31 cellular contexts compared by ENCODE assay signal in the genomic region with DNA sequence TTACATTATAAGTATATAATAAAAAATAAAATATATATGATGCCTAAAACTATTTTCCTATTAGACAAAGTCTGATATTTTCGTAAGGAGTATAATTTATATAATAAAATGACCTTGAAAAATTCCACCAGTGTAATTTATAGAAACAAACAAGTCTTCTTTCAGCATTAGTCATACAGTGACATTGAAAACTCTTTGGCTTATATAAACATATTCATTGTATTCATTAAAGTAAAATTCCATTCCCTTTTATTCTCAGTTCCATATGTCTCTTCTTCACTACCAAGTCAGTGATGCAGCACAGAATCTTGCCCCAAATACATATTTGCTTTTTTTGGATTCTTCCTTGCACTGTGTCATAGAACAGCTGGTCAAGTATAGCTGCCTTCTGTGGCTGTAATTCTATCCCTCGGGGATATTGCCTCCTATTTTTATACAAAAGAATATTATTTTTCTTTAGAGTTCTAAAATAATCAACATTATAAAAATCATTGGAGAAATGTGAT.
DNase-seq lines count a peak whose midpoint lies in the region; ATAC-seq, FAIRE-seq and TF ChIP-seq lines count a peak whose summit lies in the region.
"Had no signal": no experiment of that assay in that cellular context is flagged by ENCODE, and none has a peak within 500 bp of the region (broad histone marks: within the 10 kb centered on the region; RNA-seq: fewer than 3 reads in every experiment).

No MANE protein-coding gene starts in this region.

- peak; percentile 85 for DNase-seq in NCI-H2171 treated with DMSO at 0.1 percent for 48 hours (lab: John Stamatoyannopoulos, UW)
- peak; percentile 21 for DNase-seq in astrocyte (ENCODE audit: low read depth)
- DNase-seq in glutamatergic neuron: no peak
- peak; percentile 66 for DNase-seq in superior temporal gyrus (ENCODE audit: extremely low spot score)
- no peak for DNase-seq in transverse colon
- no peak for DNase-seq in psoas muscle
- DNase-seq: activated CD4-positive, alpha-beta memory T cell treated with anti-CD3 and anti-CD28 coated beads, Interleukin-2, amount 10 ng/mL, durations not matched to agents 7 days and 5 days; activated CD4-positive, CD25-positive, alpha-beta regulatory T cell treated with anti-CD3 and anti-CD28 coated beads, Interleukin-2, amount 50 U/mL, for 72 hours; aorta; DND-41; head of caudate nucleus; KG1; lower lobe of right lung; mucosa of descending colon; NCI-H1436 treated with DMSO at 0.1 percent for 48 hours; NCI-H774; ovary; SK-N-SH; spleen; stimulated activated CD4-positive, alpha-beta T cell treated with anti-CD3 and anti-CD28 coated beads, Interleukin-4, amount 100 ng/mL, for 1 hour; substantia nigra; T-helper 17 cell; upper lobe of right lung had no signal

- no peak overlapping the region for H3K4me3 ChIP-seq in astrocyte (ENCODE audit: insufficient read depth, low read depth, low read length)
- H3K4me3 ChIP-seq in transverse colon: no peak overlapping the region
- H3K4me3 ChIP-seq in psoas muscle: no peak overlapping the region
- H3K4me3 ChIP-seq: lower lobe of right lung, mucosa of descending colon, ovary, spleen, upper lobe of right lung had no signal

- no peak overlapping the region for H2AFZ ChIP-seq in astrocyte (ENCODE audit: low read depth, low read length)

- TF ChIP-seq EP300 in transverse colon (IDR thresholded peaks at IDR 0.05; ENCODE audit: low read depth): no peak

- H3K9me3 Mint-ChIP-seq in astrocyte (ENCODE audit: unreplicated experiment) (no peaks in the 10 kb centered on the region), glutamatergic neuron (ENCODE audit: unreplicated experiment) (no peaks in the 10 kb centered on the region)
- H3K9me3 Mint-ChIP-seq: nephron had no signal

- ATAC-seq in psoas muscle: no peak
- ATAC-seq in GM21367 (IDR thresholded peaks at IDR 0.05; ENCODE audit: unreplicated experiment): no peak
- ATAC-seq: HCT116; lower lobe of right lung; mucosa of descending colon; stimulated activated effector memory CD8-positive, alpha-beta T cell treated with anti-CD3 and anti-CD28 coated beads, Interleukin-12 subunit alpha, Interleukin-12 subunit beta, amount 100 ng/mL, for 72 hours; T-helper 17 cell; upper lobe of right lung had no signal

- no peak for FAIRE-seq in astrocyte (lab: Jason Lieb, UNC)
- FAIRE-seq: endothelial cell of umbilical vein had no signal

- H3K4me2 ChIP-seq in astrocyte (ENCODE audit: low read length): no peak overlapping the region
- H3K4me2 ChIP-seq: SK-N-SH had no signal

- H3K4me3 Mint-ChIP-seq in astrocyte (ENCODE audit: unreplicated experiment) (no peak overlapping the region), glutamatergic neuron (ENCODE audit: unreplicated experiment) (no peak overlapping the region)
- H3K4me3 Mint-ChIP-seq: activated CD4-positive, alpha-beta memory T cell treated with anti-CD3 and anti-CD28 coated beads, Interleukin-2, amount 10 ng/mL, durations not matched to agents 7 days and 5 days; activated naive CD4-positive, alpha-beta T cell treated with anti-CD3 and anti-CD28 coated beads, Interleukin-2, amount 50 U/mL, for 24 hours; CD14-positive monocyte; nephron; stimulated activated effector memory CD8-positive, alpha-beta T cell treated with anti-CD3 and anti-CD28 coated beads, Interleukin-12 subunit alpha, Interleukin-12 subunit beta, amount 100 ng/mL, for 72 hours; T-helper 17 cell had no signal

- H3K27ac Mint-ChIP-seq in astrocyte (ENCODE audit: unreplicated experiment) (no peak overlapping the region), glutamatergic neuron (ENCODE audit: unreplicated experiment) (peak overlapping the region; percentile 87)
- H3K27ac Mint-ChIP-seq: activated CD4-positive, alpha-beta memory T cell treated with anti-CD3 and anti-CD28 coated beads, Interleukin-2, amount 10 ng/mL, durations not matched to agents 7 days and 5 days; activated naive CD4-positive, alpha-beta T cell treated with anti-CD3 and anti-CD28 coated beads, Interleukin-2, amount 50 U/mL, for 24 hours; activated T-helper 2 cell treated with anti-CD3 and anti-CD28 coated beads, Interferon-gamma antibody, Interleukin-2, Interleukin-4, amounts not matched to agents 10 μg/mL and 5 μg/mL and 100 μg/mL, durations not matched to agents 14 hours and 24 hours and 36 hours; CD14-positive monocyte; stimulated activated effector memory CD8-positive, alpha-beta T cell treated with anti-CD3 and anti-CD28 coated beads, Interleukin-12 subunit alpha, Interleukin-12 subunit beta, amount 100 ng/mL, for 72 hours; T-helper 17 cell had no signal

- H3K27ac ChIP-seq in astrocyte (ENCODE audit: low read depth, low read length) (no peak overlapping the region), transverse colon (no peak overlapping the region), psoas muscle (no peak overlapping the region)
- H3K27ac ChIP-seq: lower lobe of right lung, ovary, spleen, upper lobe of right lung had no signal

- H3K4me1 ChIP-seq in astrocyte (ENCODE audit: insufficient read depth, low read length) (peaks cover 4% of the 10 kb centered on the region), transverse colon (no peaks in the 10 kb centered on the region), psoas muscle (no peaks in the 10 kb centered on the region)
- H3K4me1 ChIP-seq: lower lobe of right lung, spleen, upper lobe of right lung had no signal

- 30 to 49% methylated on average over 2 of the region's 2 CpGs for WGBS in transverse colon (ENCODE audit: low coverage in 1 of 2), 2 donors
- WGBS in psoas muscle, 3 donors: 38 to 51% (median 42%) methylated on average over 2 of the region's 2 CpGs

- intact Hi-C loops in transverse colon (cut with DNase I; ENCODE audit: low total_unique reads): no loop called here
- intact Hi-C loops in psoas muscle (cut with DNase I): no loop called here

- H4K20me1 ChIP-seq in astrocyte (ENCODE audit: insufficient read depth, low read length): no peaks in the 10 kb centered on the region

- in situ Hi-C loops in transverse colon (cut with MboI; ENCODE audit: low pct_ligation_motif_present in 1 of 4, low pct_unique_long_range_greater_than_20kb in 1 of 4, low sequenced_read_pairs in 3 of 4): no loop called here

- no peaks in the 10 kb centered on the region for H3K9me3 ChIP-seq in astrocyte (ENCODE audit: insufficient read depth, low read depth, low read length)
- peaks cover 0 to 3% of the 10 kb centered on the region in 2 donors for H3K9me3 ChIP-seq in transverse colon
- no peaks in the 10 kb centered on the region for H3K9me3 ChIP-seq in psoas muscle
- H3K9me3 ChIP-seq: lower lobe of right lung, ovary, SK-N-SH, upper lobe of right lung had no signal

- H3K36me3 Mint-ChIP-seq in astrocyte (ENCODE audit: low read depth, unreplicated experiment): no peaks in the 10 kb centered on the region
- no peaks in the 10 kb centered on the region for H3K36me3 Mint-ChIP-seq in glutamatergic neuron (ENCODE audit: unreplicated experiment)
- H3K36me3 Mint-ChIP-seq: activated naive CD4-positive, alpha-beta T cell treated with anti-CD3 and anti-CD28 coated beads, Interleukin-2, amount 50 U/mL, for 24 hours; CD14-positive monocyte; stimulated activated effector memory CD8-positive, alpha-beta T cell treated with anti-CD3 and anti-CD28 coated beads, Interleukin-12 subunit alpha, Interleukin-12 subunit beta, amount 100 ng/mL, for 72 hours had no signal

- no peaks in the 10 kb centered on the region for H3K79me2 ChIP-seq in astrocyte (ENCODE audit: insufficient read depth, low read length)

- H3K27me3 ChIP-seq in astrocyte (ENCODE audit: insufficient read depth, low read length) (no peaks in the 10 kb centered on the region), transverse colon (no peaks in the 10 kb centered on the region), psoas muscle (ENCODE audit: insufficient read depth in 3 of 3, low read length in 2 of 3) (no peaks in the 10 kb centered on the region)
- H3K27me3 ChIP-seq: ovary, spleen, upper lobe of right lung had no signal

- no peak for TF ChIP-seq POLR2A in transverse colon (IDR thresholded peaks at IDR 0.05)

- H3K9ac ChIP-seq in astrocyte (ENCODE audit: low read length): no peak overlapping the region
- H3K9ac ChIP-seq: SK-N-SH had no signal

- H3K36me3 ChIP-seq in astrocyte (ENCODE audit: insufficient read depth, low read length): no peaks in the 10 kb centered on the region
- H3K36me3 ChIP-seq in transverse colon: no peaks in the 10 kb centered on the region
- H3K36me3 ChIP-seq in psoas muscle (ENCODE audit: insufficient read depth in 1 of 2, low read depth in 1 of 2): no peaks in the 10 kb centered on the region
- H3K36me3 ChIP-seq: lower lobe of right lung, ovary, spleen, upper lobe of right lung had no signal

- no peaks in the 10 kb centered on the region for H3K4me1 Mint-ChIP-seq in astrocyte (ENCODE audit: low read depth, unreplicated experiment)
- H3K4me1 Mint-ChIP-seq in glutamatergic neuron (ENCODE audit: low read depth, unreplicated experiment): peaks cover 17% of the 10 kb centered on the region
- H3K4me1 Mint-ChIP-seq: activated CD4-positive, alpha-beta memory T cell treated with anti-CD3 and anti-CD28 coated beads, Interleukin-2, amount 10 ng/mL, durations not matched to agents 7 days and 5 days; activated naive CD4-positive, alpha-beta T cell treated with anti-CD3 and anti-CD28 coated beads, Interleukin-2, amount 50 U/mL, for 24 hours; CD14-positive monocyte; stimulated activated effector memory CD8-positive, alpha-beta T cell treated with anti-CD3 and anti-CD28 coated beads, Interleukin-12 subunit alpha, Interleukin-12 subunit beta, amount 100 ng/mL, for 72 hours; T-helper 17 cell had no signal

- TF ChIP-seq CTCF in astrocyte (IDR thresholded peaks at IDR 0.05; ENCODE audit: insufficient read depth, low read depth, low read length) (no peak), glutamatergic neuron (IDR thresholded peaks at IDR 0.05; ENCODE audit: partially characterized antibody, unreplicated experiment) (no peak), transverse colon (IDR thresholded peaks at IDR 0.05) (no peak), psoas muscle (IDR thresholded peaks at IDR 0.05) (no peak)

- H3K27me3 Mint-ChIP-seq in astrocyte (ENCODE audit: low read depth, unreplicated experiment) (no peaks in the 10 kb centered on the region), glutamatergic neuron (ENCODE audit: unreplicated experiment) (no peaks in the 10 kb centered on the region)
- H3K27me3 Mint-ChIP-seq: activated CD4-positive, alpha-beta memory T cell treated with anti-CD3 and anti-CD28 coated beads, Interleukin-2, amount 10 ng/mL, durations not matched to agents 7 days and 5 days; activated naive CD4-positive, alpha-beta T cell treated with anti-CD3 and anti-CD28 coated beads, Interleukin-2, amount 50 U/mL, for 24 hours; T-helper 17 cell had no signal

Comparison
In these comparisons a context has a peak if more than half of its experiments do, and no peak if none do; other contexts are left out.
1. DNase-seq: peak in NCI-H2171 treated with DMSO at 0.1 percent for 48 hours (single experiment), astrocyte (single experiment) and superior temporal gyrus (single experiment); none in glutamatergic neuron (single experiment), transverse colon (single experiment) and psoas muscle (0 of 2).